ENCODE assay signal across 29 cellular contexts in genomic region chr10:26157734-26158133, GRCh38. TPM values are rescaled to one million over a fixed set of nuclear protein-coding genes. Genes with fewer than 3 reads are reported as not detected.
DNase-seq lines count a peak whose midpoint lies in the region; ATAC-seq and TF ChIP-seq lines count a peak whose summit lies in the region.
"Had no signal": no experiment of that assay in that cellular context is flagged by ENCODE, and none has a peak within 500 bp of the region (broad histone marks: within the 10 kb centered on the region; RNA-seq: fewer than 3 reads in every experiment).

No MANE protein-coding gene starts in this region.

- TF ChIP-seq POLR2A in prostate gland (IDR thresholded peaks at IDR 0.05): no peak

- no peaks in the 10 kb centered on the region for H3K9me2 ChIP-seq in MM.1S (replicated peaks; ENCODE audit: insufficient read depth, low read length)
- H3K9me2 ChIP-seq: SK-N-SH had no signal

- ATAC-seq in GM18519 (IDR thresholded peaks at IDR 0.05; ENCODE audit: low FRiP score, unreplicated experiment): no peak
- no peak for ATAC-seq in HG03520 (IDR thresholded peaks at IDR 0.05; ENCODE audit: unreplicated experiment)
- ATAC-seq: lower lobe of right lung, Panc1, sciatic nerve had no signal

- no peaks in the 10 kb centered on the region for H3K9me3 Mint-ChIP-seq in endodermal cell
- H3K9me3 Mint-ChIP-seq: stimulated activated naive CD8-positive, alpha-beta T cell treated with anti-CD3 and anti-CD28 coated beads, Interleukin-15, Interleukin-2, amounts not matched to agents 100 ng/mL and 50 ng/mL, for 24 hours; type B pancreatic cell had no signal

- peaks cover 28% of the 10 kb centered on the region for H3K36me3 Mint-ChIP-seq in endodermal cell (ENCODE audit: low read depth)
- H3K36me3 Mint-ChIP-seq: CD4-positive, CD25-positive, alpha-beta regulatory T cell; type B pancreatic cell had no signal

- H3K4me1 Mint-ChIP-seq in endodermal cell: peaks cover 4% of the 10 kb centered on the region
- H3K4me1 Mint-ChIP-seq: CD4-positive, CD25-positive, alpha-beta regulatory T cell had no signal

- no peaks in the 10 kb centered on the region for H3K79me2 ChIP-seq in MM.1S (ENCODE audit: low read length)

- H3F3A ChIP-seq in MM.1S (ENCODE audit: insufficient read depth, low read length): no peaks in the 10 kb centered on the region

- no peak overlapping the region for H3K4me2 ChIP-seq in MM.1S (ENCODE audit: low read depth, low read length)
- H3K4me2 ChIP-seq: SK-N-SH had no signal

- peak; percentile 3 for TF ChIP-seq CTCF in GM12865 (IDR thresholded peaks at IDR 0.05; ENCODE audit: insufficient read depth, low read depth, low read length, missing control alignments)
- TF ChIP-seq CTCF in endodermal cell (conservative IDR thresholded peaks at IDR 0.05): peak; percentile 64
- no peak for TF ChIP-seq CTCF in MM.1S (IDR thresholded peaks at IDR 0.05; ENCODE audit: low read length)
- no peak for TF ChIP-seq CTCF in prostate gland (IDR thresholded peaks at IDR 0.05)

- no peak overlapping the region for H3K9ac ChIP-seq in endodermal cell (ENCODE audit: extremely low read depth, low read length, poor library complexity, severe bottlenecking)
- no peak overlapping the region for H3K9ac ChIP-seq in MM.1S (ENCODE audit: low read length)
- H3K9ac ChIP-seq: SK-N-SH had no signal

- no peaks in the 10 kb centered on the region for H3K27me3 ChIP-seq in endodermal cell (ENCODE audit: control insufficient read depth, insufficient read depth, low read length, poor library complexity, severe bottlenecking)
- no peaks in the 10 kb centered on the region for H3K27me3 ChIP-seq in MM.1S (replicated peaks; ENCODE audit: insufficient read depth, low read length)
- H3K27me3 ChIP-seq in prostate gland (replicated peaks; ENCODE audit: insufficient read depth): no peaks in the 10 kb centered on the region
- H3K27me3 ChIP-seq: cardiac muscle cell had no signal

- no peak overlapping the region for H3K27ac ChIP-seq in endodermal cell (ENCODE audit: low read depth, low read length)
- no peak overlapping the region for H3K27ac ChIP-seq in MM.1S (ENCODE audit: low read length)
- no peak overlapping the region for H3K27ac ChIP-seq in prostate gland
- H3K27ac ChIP-seq: cardiac muscle cell, lower lobe of right lung had no signal

- H4K20me1 ChIP-seq in MM.1S (ENCODE audit: insufficient read depth, low read length): no peaks in the 10 kb centered on the region

- no peaks in the 10 kb centered on the region for H3K27me3 Mint-ChIP-seq in endodermal cell (ENCODE audit: insufficient read depth)
- H3K27me3 Mint-ChIP-seq: CD4-positive, CD25-positive, alpha-beta regulatory T cell; type B pancreatic cell had no signal

- H3K4me3 ChIP-seq in GM12865 (ENCODE audit: low read depth, low read length) (no peak overlapping the region), endodermal cell (ENCODE audit: low read length) (no peak overlapping the region), MM.1S (ENCODE audit: low read length) (no peak overlapping the region), prostate gland (no peak overlapping the region)
- H3K4me3 ChIP-seq: cardiac muscle cell, lower lobe of right lung had no signal

- no peaks in the 10 kb centered on the region for H3K4me1 ChIP-seq in endodermal cell (ENCODE audit: control insufficient read depth, insufficient read depth, low read length)
- H3K4me1 ChIP-seq in MM.1S (ENCODE audit: low read length): no peaks in the 10 kb centered on the region
- no peaks in the 10 kb centered on the region for H3K4me1 ChIP-seq in prostate gland (replicated peaks)
- H3K4me1 ChIP-seq: lower lobe of right lung had no signal

- H3K27ac Mint-ChIP-seq in endodermal cell: no peak overlapping the region
- H3K27ac Mint-ChIP-seq: CD4-positive, CD25-positive, alpha-beta regulatory T cell; stimulated activated naive CD8-positive, alpha-beta T cell treated with anti-CD3 and anti-CD28 coated beads, Interleukin-15, Interleukin-2, amounts not matched to agents 100 ng/mL and 50 ng/mL, for 24 hours; type B pancreatic cell had no signal

- H3K36me3 ChIP-seq in endodermal cell (ENCODE audit: control insufficient read depth, insufficient read depth, low read length) (peaks cover 20% of the 10 kb centered on the region), MM.1S (replicated peaks; ENCODE audit: insufficient read depth, low read length) (no peaks in the 10 kb centered on the region), prostate gland (no peaks in the 10 kb centered on the region)
- H3K36me3 ChIP-seq: cardiac muscle cell, lower lobe of right lung had no signal

- H3K9me3 ChIP-seq in endodermal cell (ENCODE audit: control insufficient read depth, low read length) (no peaks in the 10 kb centered on the region), MM.1S (replicated peaks; ENCODE audit: insufficient read depth, low read length) (no peaks in the 10 kb centered on the region), prostate gland (no peaks in the 10 kb centered on the region)
- H3K9me3 ChIP-seq: lower lobe of right lung, SK-N-SH had no signal

- H2AFZ ChIP-seq in MM.1S (ENCODE audit: low read length): no peak overlapping the region

- DNase-seq in A172 (ENCODE audit: low spot score) (peak; percentile 6), GM12865 (ENCODE audit: low read depth) (no peak), MV-4-11 (lab: John Stamatoyannopoulos, UW) (peak; percentile 21), endodermal cell (peak; percentile 63), MM.1S (no peak), prostate gland (ENCODE audit: low spot score) (no peak)
- DNase-seq: activated CD4-positive, alpha-beta T cell treated with anti-CD3 and anti-CD28 coated beads, Interleukin-2, amount 50 U/mL, for 1 hour; activated CD8-positive, alpha-beta memory T cell treated with anti-CD3 and anti-CD28 coated beads, Interleukin-2, amount 50 U/mL, for 48 hours; activated gamma-delta T cell treated with Interleukin-2 at 50 U/mL for 16 hours; amniotic stem cell; CD4-positive, CD25-positive, alpha-beta regulatory T cell; DMS79 treated with DMSO at 0.1 percent for 48 hours; glutamatergic neuron; KG1; lower lobe of right lung; NCI-H1092 treated with DMSO at 0.1 percent for 48 hours; NCI-H2081 treated with DMSO at 0.1 percent for 48 hours; NCI-H524 treated with DMSO at 0.1 percent for 48 hours; SK-N-SH had no signal

- H3K4me3 Mint-ChIP-seq in endodermal cell: no peak overlapping the region
- H3K4me3 Mint-ChIP-seq: CD4-positive, CD25-positive, alpha-beta regulatory T cell; stimulated activated naive CD8-positive, alpha-beta T cell treated with anti-CD3 and anti-CD28 coated beads, Interleukin-15, Interleukin-2, amounts not matched to agents 100 ng/mL and 50 ng/mL, for 24 hours; type B pancreatic cell had no signal

- 97% methylated on average over 3 of the region's 4 CpGs; no CpG with 5 or more reads in 1 of the 2 experiments for WGBS in endodermal cell (ENCODE audit: insufficient coverage in 1 of 2, insufficient read length in 1 of 2), 2 experiments
- 84% methylated on average over 4 of the region's 4 CpGs for WGBS in prostate gland

- intact Hi-C loops in prostate gland (cut with DNase I): no loop called here

RNA-seq across cellular contexts. Expression of gene GAD2, which starts 58.8 kb away (rescaled TPM):
- not detected in 2 replicates for total RNA-seq in A172 (2014; rRNA removed; shearing (Covaris generic))
- total RNA-seq in endodermal cell (under 1 TPM in 1 of 2 donors, not detected in 1; 0.15 TPM), prostate gland (1 to 10 TPM in 1 of 2 donors, not detected in 1; 3.9 TPM)
- 1.9 TPM for polyA plus RNA-seq in endodermal cell (2013, experiment 1 of 2)
- polyA plus RNA-seq in endodermal cell (2013, experiment 2 of 2): 2.5 TPM
- total RNA-seq: cardiac muscle cell; CD4-positive, CD25-positive, alpha-beta regulatory T cell; dermis microvascular lymphatic vessel endothelial cell; lower lobe of right lung; osteoblast; sciatic nerve had no signal
- polyA plus RNA-seq: AG04450; cardiac muscle cell; CD4-positive, CD25-positive, alpha-beta regulatory T cell; SK-N-SH had no signal

Comparison
In these comparisons a context has a peak if more than half of its experiments do, and no peak if none do; other contexts are left out.
1. DNase-seq: peak in A172 (single experiment), MV-4-11 (single experiment) and endodermal cell (single experiment); none in GM12865 (single experiment), MM.1S (single experiment) and prostate gland (single experiment).
2. CTCF ChIP-seq: peak in GM12865 (single experiment) and endodermal cell (single experiment); none in MM.1S (single experiment) and prostate gland (0 of 4).